Comparison of ENCODE assay signal across 8 cellular contexts in the genomic region with DNA sequence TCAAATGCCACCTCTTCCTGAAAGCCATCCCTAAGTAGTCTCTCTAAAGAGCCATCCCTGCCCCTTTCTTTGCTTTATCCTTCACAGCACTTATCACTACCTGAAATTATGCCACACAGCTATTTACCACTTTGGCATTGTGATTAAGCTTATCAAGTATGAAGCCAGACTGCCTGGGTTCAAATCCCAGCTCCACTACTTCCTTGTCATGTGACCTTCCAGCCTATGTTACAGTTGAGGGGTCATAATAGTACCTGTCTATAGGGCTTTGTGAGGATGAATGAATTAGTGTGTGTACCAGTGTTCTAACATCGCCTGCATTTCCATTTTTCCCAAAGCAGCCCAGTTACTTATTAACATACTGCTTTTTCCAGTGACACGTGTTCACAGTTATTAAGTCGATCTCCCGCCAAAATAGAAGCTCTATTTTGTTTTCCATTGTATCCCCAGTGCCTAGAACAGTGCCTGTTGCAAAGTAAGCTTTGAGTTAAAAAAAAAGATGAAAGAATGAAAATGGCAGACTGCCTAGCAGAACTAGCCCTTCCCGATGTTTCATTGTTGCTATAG. TPM values are rescaled to one million over a fixed set of nuclear protein-coding genes. Genes with fewer than 3 reads are reported as not detected.
DNase-seq lines count a peak whose midpoint lies in the region; ATAC-seq, FAIRE-seq and TF ChIP-seq lines count a peak whose summit lies in the region.

No MANE protein-coding gene starts in this region.

- H3K9me3 ChIP-seq in WERI-Rb-1 (ENCODE audit: severe bottlenecking) (no peaks in the 10 kb centered on the region), HepG2 (ENCODE audit: low read length) (no peaks in the 10 kb centered on the region), uterus (no peaks in the 10 kb centered on the region)

- no peak for FAIRE-seq in HepG2 (lab: Jason Lieb, UNC)

- H3K4me3 ChIP-seq in WERI-Rb-1 (ENCODE audit: low read depth, low read length) (peak overlapping the region; percentile 93), HepG2 (replicated peaks in 1 of 3; ENCODE audit: insufficient read depth in 1 of 3, low read depth in 2 of 3, low read length in 3 of 3) (peak overlapping the region; percentile 50 to 79 (median 71); a peak in 5 of 6 replicates), uterus (peak overlapping the region; percentile 56 to 82)

- no peak for TF ChIP-seq RAD21 in HepG2 (CRISPR knock-in tag; IDR thresholded peaks at IDR 0.05)

- POLR2A ChIA-PET in HepG2 (lab: Yijun Ruan, JAX): interaction anchor here (0.6 to 2.3 kb wide), 11 partner anchors 9 to 416 kb away, joined by 3 to 20 read pairs (median 4); partner anchors contain the start of genes CARD8, LIG1, RPL18 and SPHK2

- in situ Hi-C loops in HepG2 (cut with HindIII; ENCODE audit: extremely low pct_ligation_motif_present, low pct_unique_long_range_greater_than_20kb): no loop called here

- no peak for TF ChIP-seq CTCF in WERI-Rb-1 (IDR thresholded peaks at IDR 0.05; ENCODE audit: low read depth, low read length)
- TF ChIP-seq CTCF in HepG2 (CRISPR knock-in tag; IDR thresholded peaks at IDR 0.05): no peak
- TF ChIP-seq CTCF in uterus (IDR thresholded peaks at IDR 0.05): no peak

- H3K4me2 ChIP-seq in HepG2 (ENCODE audit: low read depth, low read length): peak overlapping the region; percentile 94

- peak overlapping the region; percentile 67 for H2AFZ ChIP-seq in HepG2 (ENCODE audit: low read length)

- ATAC-seq in HepG2 (no peak), HG03571 (IDR thresholded peaks at IDR 0.05; ENCODE audit: unreplicated experiment) (no peak), GM18498 (IDR thresholded peaks at IDR 0.05; ENCODE audit: unreplicated experiment) (no peak)

- H3K79me2 ChIP-seq in HepG2 (ENCODE audit: insufficient read depth, low read length): no peaks in the 10 kb centered on the region

- peak overlapping the region; percentile 58 for H3K27ac ChIP-seq in WERI-Rb-1
- H3K27ac ChIP-seq in HepG2 (ENCODE audit: extremely low read length, insufficient read depth, low read length): peak overlapping the region; percentile 69
- peak overlapping the region; percentile 72 to 78 for H3K27ac ChIP-seq in uterus

- intact Hi-C loops in HepG2 (cut with micrococcal nuclease; ENCODE audit: unreplicated experiment): no loop called here
- intact Hi-C loops in uterus (cut with DNase I; ENCODE audit: low total_unique reads): no loop called here

- no peaks in the 10 kb centered on the region for H3K27me3 ChIP-seq in WERI-Rb-1 (ENCODE audit: insufficient read depth, low read depth, severe bottlenecking)
- H3K27me3 ChIP-seq in HepG2 (ENCODE audit: control insufficient read depth in 1 of 2, insufficient read depth in 2 of 2, low read length in 2 of 2): no peaks in the 10 kb centered on the region
- no peaks in the 10 kb centered on the region for H3K27me3 ChIP-seq in uterus

- TF ChIP-seq EP300 in HepG2 (IDR thresholded peaks at IDR 0.05; ENCODE audit: low read depth in 2 of 2, low read length in 2 of 2): no peak
- no peak for TF ChIP-seq EP300 in HepG2 (CRISPR knock-in tag; IDR thresholded peaks at IDR 0.05; ENCODE audit: borderline replicate concordance)

- H3K36me3 ChIP-seq in WERI-Rb-1: no peaks in the 10 kb centered on the region; the same call in none of the 2 replicates
- no peaks in the 10 kb centered on the region for H3K36me3 ChIP-seq in HepG2 (replicated peaks in 1 of 2; ENCODE audit: control insufficient read depth in 1 of 2, insufficient read depth in 2 of 2, low read length in 2 of 2)
- H3K36me3 ChIP-seq in uterus: no peaks in the 10 kb centered on the region

- peak overlapping the region; percentile 74 for H3K9ac ChIP-seq in HepG2 (ENCODE audit: insufficient read depth, low read depth, low read length)

- WGBS in HepG2 (ENCODE audit: low lambda C conversion rate): 5% methylated on average over 5 of the region's 5 CpGs

- H4K20me1 ChIP-seq in HepG2 (ENCODE audit: insufficient read depth, low read length): no peaks in the 10 kb centered on the region

- TSS peak; percentile 88 for BruUV-seq in HepG2 (replicated peaks; lab: Mats Ljungman, UMichigan)

- CTCF ChIA-PET in HepG2 (lab: Yijun Ruan, JAX; ENCODE audit: low intra/inter-chr PET ratio, low total read pairs): no interaction called here

- H3K4me1 ChIP-seq in HepG2 (ENCODE audit: insufficient read depth, low read length) (peaks cover 18% of the 10 kb centered on the region), uterus (no peaks in the 10 kb centered on the region)

- no peak for TF ChIP-seq POLR2A in HepG2 (IDR thresholded peaks at IDR 0.05; ENCODE audit: insufficient read depth in 1 of 2, low read depth in 2 of 2, low read length in 2 of 2)
- TF ChIP-seq POLR2A in uterus (IDR thresholded peaks at IDR 0.05): no peak

- peak; percentile 42 for DNase-seq in stimulated activated CD4-positive, alpha-beta T cell treated with anti-CD3 and anti-CD28 coated beads, Interleukin-15, amount 100 ng/mL, for 24 hours
- no peak for DNase-seq in stimulated activated CD4-positive, alpha-beta T cell treated with anti-CD3 and anti-CD28 coated beads, Interleukin-12 subunit alpha, Interleukin-12 subunit beta, amount 100 ng/mL, for 4 hours
- DNase-seq in WERI-Rb-1 (no peak), HepG2 (ENCODE audit: low spot score) (no peak), uterus (no peak), cerebellar nuclear complex (lab: John Stamatoyannopoulos, UW) (no peak)

RNA-seq across cellular contexts. Expression of gene ZSWIM9, which starts 32.8 kb away (rescaled TPM):
- total RNA-seq in HepG2 (2016; rRNA removed; fragmentation: Illumina TruSeq; extraction: Trizol) (0.39 and 1.1 TPM in 2 replicates), uterus (10 to 100 TPM in 1 of 4 donors, 1 to 10 TPM in 2, under 1 TPM in 1; 0.59 to 13.2 (median 4.2) TPM)
- total RNA-seq in HepG2 (2016; cell fraction: cytosol; rRNA removed; fragmentation: Illumina TruSeq; extraction: Trizol; ENCODE audit: low read depth): 0.26 and 0.91 TPM in 2 replicates
- 0.54 and 0.93 TPM in 2 replicates for total RNA-seq in HepG2 (2016; cell fraction: insoluble cytoplasmic fraction; rRNA removed; fragmentation: Illumina TruSeq; extraction: Trizol)
- total RNA-seq in HepG2 (2016; cell fraction: membrane; rRNA removed; fragmentation: Illumina TruSeq; extraction: Trizol): 0.43 and 1.00 TPM in 2 replicates
- 0.72 and 0.75 TPM in 2 replicates for total RNA-seq in HepG2 (2016; cell fraction: nucleus; rRNA removed; fragmentation: Illumina TruSeq; extraction: Trizol)
- polyA plus RNA-seq in HepG2 (2011; rRNA removed): 0.18 and 0.44 TPM in 2 replicates
- 0.28 and 0.43 TPM in 2 replicates for polyA plus RNA-seq in HepG2 (2011; cell fraction: cytosol; rRNA removed)
- polyA plus RNA-seq in HepG2 (2011; cell fraction: nucleus; rRNA removed): 2.1 and 2.4 TPM in 2 replicates
- 2.8 and 3.7 TPM in 2 replicates for polyA plus RNA-seq in HepG2 (2012)
- polyA plus RNA-seq in HepG2 (2016; cell fraction: cytosol; fragmentation: Illumina TruSeq; extraction: Trizol; ENCODE audit: low read depth): 0.45 and 0.87 TPM in 2 replicates
- 2.2 TPM in 2 replicates for polyA plus RNA-seq in HepG2 (2016; cell fraction: insoluble cytoplasmic fraction; fragmentation: Illumina TruSeq; extraction: Trizol; ENCODE audit: low read depth)
- polyA plus RNA-seq in HepG2 (2016; cell fraction: membrane; fragmentation: Illumina TruSeq; extraction: Trizol; ENCODE audit: low read depth): 0.41 and 0.92 TPM in 2 replicates
- 3.7 and 3.8 TPM in 2 replicates for polyA plus RNA-seq in HepG2 (2016; cell fraction: nucleus; fragmentation: Illumina TruSeq; extraction: Trizol; ENCODE audit: insufficient read depth, low read depth)
- polyA minus RNA-seq in HepG2 (2011; rRNA and poly(A)+ RNA removed; ENCODE audit: low replicate concordance): 1.0 and 1.7 TPM in 2 replicates
- polyA minus RNA-seq in HepG2 (2011; cell fraction: cytosol; rRNA and poly(A)+ RNA removed): 0.59 and 0.70 TPM in 2 replicates
- 0.75 and 0.90 TPM in 2 replicates for polyA minus RNA-seq in HepG2 (2011; cell fraction: nucleus; rRNA and poly(A)+ RNA removed)

RNA-seq across cellular contexts. Expression of gene LIG1, which starts 33.2 kb away (rescaled TPM):
- total RNA-seq in HepG2 (2016; rRNA removed; fragmentation: Illumina TruSeq; extraction: Trizol) (52.1 and 64.4 TPM in 2 replicates), uterus (10 to 100 TPM in 3 of 4 donors, 1 to 10 TPM in 1; 5.9 to 96.1 (median 28.1) TPM)
- total RNA-seq in HepG2 (2016; cell fraction: cytosol; rRNA removed; fragmentation: Illumina TruSeq; extraction: Trizol; ENCODE audit: low read depth): 7.3 and 8.5 TPM in 2 replicates
- total RNA-seq in HepG2 (2016; cell fraction: insoluble cytoplasmic fraction; rRNA removed; fragmentation: Illumina TruSeq; extraction: Trizol): 44.1 and 72.4 TPM in 2 replicates
- total RNA-seq in HepG2 (2016; cell fraction: membrane; rRNA removed; fragmentation: Illumina TruSeq; extraction: Trizol): 15.7 and 19.3 TPM in 2 replicates
- 51.4 and 56.6 TPM in 2 replicates for total RNA-seq in HepG2 (2016; cell fraction: nucleus; rRNA removed; fragmentation: Illumina TruSeq; extraction: Trizol)
- polyA plus RNA-seq in HepG2 (2011; rRNA removed): 18.3 and 20.1 TPM in 2 replicates
- polyA plus RNA-seq in HepG2 (2011; cell fraction: cytosol; rRNA removed): 9.1 and 11.9 TPM in 2 replicates
- 92.2 and 135 TPM in 2 replicates for polyA plus RNA-seq in HepG2 (2011; cell fraction: nucleus; rRNA removed)
- 11.0 and 27.9 TPM in 2 replicates for polyA plus RNA-seq in HepG2 (2012)
- polyA plus RNA-seq in HepG2 (2016; cell fraction: cytosol; fragmentation: Illumina TruSeq; extraction: Trizol; ENCODE audit: low read depth): 6.0 and 7.0 TPM in 2 replicates
- polyA plus RNA-seq in HepG2 (2016; cell fraction: insoluble cytoplasmic fraction; fragmentation: Illumina TruSeq; extraction: Trizol; ENCODE audit: low read depth): 43.0 and 49.8 TPM in 2 replicates
- 7.7 and 11.4 TPM in 2 replicates for polyA plus RNA-seq in HepG2 (2016; cell fraction: membrane; fragmentation: Illumina TruSeq; extraction: Trizol; ENCODE audit: low read depth)
- 135 and 153 TPM in 2 replicates for polyA plus RNA-seq in HepG2 (2016; cell fraction: nucleus; fragmentation: Illumina TruSeq; extraction: Trizol; ENCODE audit: insufficient read depth, low read depth)
- polyA minus RNA-seq in HepG2 (2011; rRNA and poly(A)+ RNA removed; ENCODE audit: low replicate concordance): 25.6 and 86.4 TPM in 2 replicates
- polyA minus RNA-seq in HepG2 (2011; cell fraction: cytosol; rRNA and poly(A)+ RNA removed): 11.3 and 17.6 TPM in 2 replicates
- 25.0 and 29.4 TPM in 2 replicates for polyA minus RNA-seq in HepG2 (2011; cell fraction: nucleus; rRNA and poly(A)+ RNA removed)

RNA-seq across cellular contexts. Expression of gene CARD8, which starts 52.4 kb away (rescaled TPM):
- 19.2 and 22.6 TPM in 2 replicates for total RNA-seq in HepG2 (2016; rRNA removed; fragmentation: Illumina TruSeq; extraction: Trizol)
- total RNA-seq in HepG2 (2016; cell fraction: cytosol; rRNA removed; fragmentation: Illumina TruSeq; extraction: Trizol; ENCODE audit: low read depth): 10.5 and 12.2 TPM in 2 replicates
- total RNA-seq in HepG2 (2016; cell fraction: insoluble cytoplasmic fraction; rRNA removed; fragmentation: Illumina TruSeq; extraction: Trizol): 20.3 and 22.0 TPM in 2 replicates
- 14.9 and 16.2 TPM in 2 replicates for total RNA-seq in HepG2 (2016; cell fraction: membrane; rRNA removed; fragmentation: Illumina TruSeq; extraction: Trizol)
- total RNA-seq in HepG2 (2016; cell fraction: nucleus; rRNA removed; fragmentation: Illumina TruSeq; extraction: Trizol): 27.3 and 27.4 TPM in 2 replicates
- 12.6 and 15.0 TPM in 2 replicates for polyA plus RNA-seq in HepG2 (2011; rRNA removed)
- polyA plus RNA-seq in HepG2 (2011; cell fraction: cytosol; rRNA removed): 6.0 and 6.2 TPM in 2 replicates
- 55.7 and 59.6 TPM in 2 replicates for polyA plus RNA-seq in HepG2 (2011; cell fraction: nucleus; rRNA removed)
- 15.3 and 16.1 TPM in 2 replicates for polyA plus RNA-seq in HepG2 (2012)
- 8.2 and 8.4 TPM in 2 replicates for polyA plus RNA-seq in HepG2 (2016; cell fraction: cytosol; fragmentation: Illumina TruSeq; extraction: Trizol; ENCODE audit: low read depth)
- polyA plus RNA-seq in HepG2 (2016; cell fraction: insoluble cytoplasmic fraction; fragmentation: Illumina TruSeq; extraction: Trizol; ENCODE audit: low read depth): 18.5 and 19.2 TPM in 2 replicates
- polyA plus RNA-seq in HepG2 (2016; cell fraction: membrane; fragmentation: Illumina TruSeq; extraction: Trizol; ENCODE audit: low read depth): 9.8 TPM in 2 replicates
- polyA plus RNA-seq in HepG2 (2016; cell fraction: nucleus; fragmentation: Illumina TruSeq; extraction: Trizol; ENCODE audit: insufficient read depth, low read depth): 40.8 and 46.1 TPM in 2 replicates
- 11.4 and 14.4 TPM in 2 replicates for polyA minus RNA-seq in HepG2 (2011; rRNA and poly(A)+ RNA removed; ENCODE audit: low replicate concordance)
- 6.8 and 7.5 TPM in 2 replicates for polyA minus RNA-seq in HepG2 (2011; cell fraction: cytosol; rRNA and poly(A)+ RNA removed)
- polyA minus RNA-seq in HepG2 (2011; cell fraction: nucleus; rRNA and poly(A)+ RNA removed): 61.5 and 62.0 TPM in 2 replicates
- 10 to 100 TPM; 18.8 to 80.2 (median 53.0) TPM for total RNA-seq in uterus
